In the genomic region with DNA sequence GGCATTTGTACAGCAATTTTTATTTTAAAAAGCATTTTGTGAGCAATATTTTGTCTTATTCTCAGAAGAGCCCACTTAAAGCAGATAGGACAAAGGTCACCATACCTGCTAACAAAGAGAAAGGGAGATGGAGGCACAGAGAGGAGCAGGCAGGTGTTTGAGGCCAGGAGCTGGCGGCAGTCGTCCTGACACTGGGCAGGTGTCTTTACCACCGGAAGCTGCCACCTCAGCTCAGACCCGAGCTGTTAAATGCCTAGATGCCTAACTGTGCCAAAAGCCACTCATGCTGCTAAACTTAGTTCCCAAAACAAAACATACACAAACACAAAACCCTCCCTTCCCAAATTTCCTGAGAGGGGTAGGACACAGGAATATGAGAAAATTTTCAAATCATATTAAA, we compare ENCODE assay signal across 17 cellular contexts.
"Had no signal": no experiment of that assay in that cellular context is flagged by ENCODE, and none has a peak within 500 bp of the region (broad histone marks: within the 10 kb centered on the region; RNA-seq: fewer than 3 reads in every experiment).

No MANE protein-coding gene starts in this region.

- ATAC-seq: activated CD8-positive, alpha-beta memory T cell treated with anti-CD3 and anti-CD28 coated beads, Interleukin-2, amount 10 ng/mL, durations not matched to agents 7 days and 5 days; body of pancreas; gastrocnemius medialis had no signal

- H3K27ac ChIP-seq: body of pancreas, gastrocnemius medialis, sigmoid colon, transverse colon had no signal

- DNase-seq: activated CD4-positive, alpha-beta T cell treated with anti-CD3 and anti-CD28 coated beads for 1 hour; activated CD4-positive, alpha-beta T cell treated with anti-CD3 and anti-CD28 coated beads, Interleukin-2, amount 50 U/mL, for 48 hours; activated CD8-positive, alpha-beta memory T cell treated with anti-CD3 and anti-CD28 coated beads, Interleukin-2, amount 10 ng/mL, durations not matched to agents 7 days and 5 days; activated effector memory CD4-positive, alpha-beta T cell treated with Interleukin-2 at 50 U/mL for 16 hours; activated T-cell treated with anti-CD3 and anti-CD28 coated beads, Interleukin-2, amount 50 U/mL, for 24 hours; amniotic stem cell; body of pancreas; central memory CD4-positive, alpha-beta T cell; effector memory CD4-positive, alpha-beta T cell; gastrocnemius medialis; kidney; nephron progenitor cell; sigmoid colon; stimulated activated CD4-positive, alpha-beta T cell treated with anti-CD3 and anti-CD28 coated beads, Interleukin-2, amount 100 ng/mL, for 24 hours; stimulated activated naive CD4-positive, alpha-beta T cell; substantia nigra; transverse colon had no signal

- H3K4me1 ChIP-seq: body of pancreas, gastrocnemius medialis, transverse colon had no signal

- H3K4me3 ChIP-seq: body of pancreas, gastrocnemius medialis, sigmoid colon, transverse colon had no signal

- H3K27me3 ChIP-seq: body of pancreas, gastrocnemius medialis, sigmoid colon, transverse colon had no signal

- H3K36me3 ChIP-seq: gastrocnemius medialis, sigmoid colon, transverse colon had no signal

- H3K9me3 ChIP-seq: body of pancreas, gastrocnemius medialis, sigmoid colon, transverse colon had no signal
